Comparison of ENCODE assay signal across 9 cellular contexts in the genomic region with DNA sequence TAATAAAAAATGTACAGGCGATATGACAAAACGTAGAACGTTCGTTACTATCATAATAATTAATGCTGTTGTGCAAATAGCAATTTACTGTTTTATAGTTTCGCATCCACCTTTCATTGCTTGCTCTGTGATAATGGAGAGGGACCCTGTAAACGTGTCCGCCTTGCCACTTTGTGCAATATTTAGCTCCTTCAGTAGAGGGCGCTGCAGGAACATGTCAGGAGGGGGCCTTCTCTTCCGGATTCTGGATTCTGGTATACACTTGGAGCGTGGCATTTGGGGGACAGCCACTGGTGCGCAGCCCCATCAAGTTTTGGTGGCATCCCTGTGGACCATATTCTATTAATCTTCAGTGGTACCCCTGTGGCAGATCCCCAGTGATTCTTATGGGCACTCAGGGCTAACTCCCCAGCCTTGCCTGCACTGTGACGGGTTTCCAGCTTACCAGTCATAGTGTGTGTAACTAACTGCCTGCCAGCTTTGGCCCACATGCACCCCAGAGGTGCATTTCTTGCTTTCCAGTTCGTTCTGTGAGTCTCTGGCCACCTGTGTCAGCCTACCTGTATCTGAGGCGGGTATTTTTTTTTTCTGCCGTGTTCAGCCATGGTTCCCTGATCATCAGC.
DNase-seq lines count a peak whose midpoint lies in the region; ATAC-seq, FAIRE-seq and TF ChIP-seq lines count a peak whose summit lies in the region.
"Had no signal": no experiment of that assay in that cellular context is flagged by ENCODE, and none has a peak within 500 bp of the region (broad histone marks: within the 10 kb centered on the region; RNA-seq: fewer than 3 reads in every experiment).

No MANE protein-coding gene starts in this region.

- WGBS in small intestine, 3 donors, result 52 to 74% (median 65%) methylated on average over 15 of the region's 15 CpGs

- DNase-seq in cardiac muscle cell (ENCODE audit: low read depth in 1 of 2, low spot score in 1 of 2), result peak in 1 of 2 donors; percentile 2
- DNase-seq in Right ventricle myocardium superior, result no peak
- peak; percentile 37 for DNase-seq in NCI-H1694 treated with DMSO at 0.1 percent for 48 hours (lab: John Stamatoyannopoulos, UW)
- peak; percentile 59 for DNase-seq in dermis blood vessel endothelial cell
- peak; percentile 16 for DNase-seq in small intestine
- no peak for DNase-seq in activated CD8-positive, alpha-beta memory T cell treated with anti-CD3 and anti-CD28 coated beads for 24 hours

- intact Hi-C loops in Right ventricle myocardium superior (cut with DNase I), result no loop called here

- TF ChIP-seq CTCF in cardiac muscle cell (IDR thresholded peaks at IDR 0.05; ENCODE audit: low read depth, low read length), result peak; percentile 28

- H3K27me3 ChIP-seq in cardiac muscle cell (no peaks in the 10 kb centered on the region), small intestine (ENCODE audit: control insufficient read depth in 2 of 2, insufficient read depth in 2 of 2, low read length in 2 of 2) (no peaks in the 10 kb centered on the region)
- H3K27me3 ChIP-seq: tibial nerve had no signal

- no peaks in the 10 kb centered on the region for H3K36me3 ChIP-seq in cardiac muscle cell
- H3K36me3 ChIP-seq in small intestine (ENCODE audit: control insufficient read depth in 2 of 2, insufficient read depth in 2 of 2, low read length in 2 of 2), result no peaks in the 10 kb centered on the region
- H3K36me3 ChIP-seq: tibial nerve had no signal

- FAIRE-seq in small intestine (lab: Jason Lieb, UNC), result no peak

- peaks cover 18% of the 10 kb centered on the region for H3K4me1 ChIP-seq in cardiac muscle cell (ENCODE audit: low read depth)
- H3K4me1 ChIP-seq in small intestine (ENCODE audit: control insufficient read depth in 2 of 2, insufficient read depth in 1 of 2, low read depth in 1 of 2, low read length in 1 of 2), result no peaks in the 10 kb centered on the region

- ATAC-seq in Right ventricle myocardium superior (ENCODE audit: poor library complexity) (no peak), GM18907 (IDR thresholded peaks at IDR 0.05; ENCODE audit: unreplicated experiment) (no peak), GM21576 (IDR thresholded peaks at IDR 0.05; ENCODE audit: unreplicated experiment) (no peak)

- H3K4me3 ChIP-seq in cardiac muscle cell (no peak overlapping the region), small intestine (ENCODE audit: low read depth in 1 of 2, low read length in 2 of 2) (no peak overlapping the region)
- H3K4me3 ChIP-seq: tibial nerve had no signal

- H3K27ac ChIP-seq in cardiac muscle cell (no peak overlapping the region), small intestine (ENCODE audit: low read depth in 1 of 2, low read length in 1 of 2) (no peak overlapping the region)
- H3K27ac ChIP-seq: tibial nerve had no signal

- H3K9me3 ChIP-seq in cardiac muscle cell (ENCODE audit: low read depth) (no peaks in the 10 kb centered on the region), small intestine (ENCODE audit: control insufficient read depth, low read depth) (no peaks in the 10 kb centered on the region)
- H3K9me3 ChIP-seq: tibial nerve had no signal

Comparison
In these comparisons a context has a peak if more than half of its experiments do, and no peak if none do; other contexts are left out.
1. DNase-seq: peak in NCI-H1694 treated with DMSO at 0.1 percent for 48 hours (single experiment), dermis blood vessel endothelial cell (single experiment) and small intestine (single experiment); none in Right ventricle myocardium superior (single experiment) and activated CD8-positive, alpha-beta memory T cell treated with anti-CD3 and anti-CD28 coated beads for 24 hours (single experiment).